8 cellular contexts compared by ENCODE assay signal in the genomic region with DNA sequence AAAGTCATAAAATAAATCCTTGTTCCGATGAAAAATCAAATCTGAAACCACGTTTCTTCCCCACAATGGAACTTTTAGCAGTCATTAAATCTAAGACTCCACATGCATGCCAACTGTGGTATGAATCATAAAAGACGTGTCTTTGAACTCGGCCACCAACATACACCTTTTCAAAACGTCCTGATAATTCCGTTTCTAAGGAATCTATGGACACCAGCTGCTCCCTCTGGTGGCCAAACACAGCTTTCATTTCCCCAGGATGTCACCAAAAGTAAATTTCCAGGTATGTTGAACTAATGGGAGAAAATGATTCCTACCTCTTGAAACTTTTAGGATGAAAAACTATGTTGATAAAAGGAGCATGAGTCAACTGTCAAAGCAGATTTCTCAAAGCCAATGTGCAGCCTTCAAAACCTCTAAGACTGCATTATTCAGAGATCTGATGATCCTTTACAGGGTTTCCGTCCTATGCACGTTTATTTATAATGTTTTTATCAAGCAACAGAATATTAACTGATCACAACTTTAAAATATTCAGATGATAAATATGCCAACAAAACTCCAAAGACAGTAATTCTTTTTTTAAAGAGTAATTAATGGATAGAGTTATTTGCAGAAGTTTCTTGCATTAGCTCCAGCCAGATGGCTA.
DNase-seq lines count a peak whose midpoint lies in the region; ATAC-seq and TF ChIP-seq lines count a peak whose summit lies in the region.

No MANE protein-coding gene starts in this region.

- WGBS in gastroesophageal sphincter (ENCODE audit: low coverage in 1 of 2), 2 donors = 23 to 35% methylated on average over 8 of the region's 8 CpGs
- 32 to 46% methylated on average over 8 of the region's 8 CpGs for WGBS in sigmoid colon, 2 donors

- no peaks in the 10 kb centered on the region for H3K9me2 ChIP-seq in GM23338 (ENCODE audit: insufficient read depth)

- H3K4me3 ChIP-seq in GM23338 (no peak overlapping the region), gastroesophageal sphincter (no peak overlapping the region), sigmoid colon (no peak overlapping the region)

- H3K36me3 ChIP-seq in GM23338 (ENCODE audit: insufficient read depth) = peaks cover 10% of the 10 kb centered on the region
- H3K36me3 ChIP-seq in gastroesophageal sphincter = no peaks in the 10 kb centered on the region
- H3K36me3 ChIP-seq in sigmoid colon = no peaks in the 10 kb centered on the region

- peak overlapping the region; percentile 67; the same call in 1 of the 2 replicates for H3K27ac Mint-ChIP-seq in GM23338
- no peak overlapping the region for H3K27ac Mint-ChIP-seq in T-helper 2 cell treated with Interferon-gamma antibody and Interleukin-4, amounts not matched to agents 5 μg/mL and 100 μg/mL, for 36 hours

- no peaks in the 10 kb centered on the region for H3K4me1 ChIP-seq in GM23338 (ENCODE audit: insufficient read depth)
- H3K4me1 ChIP-seq in gastroesophageal sphincter = peaks cover 0 to 11% (median 0%) of the 10 kb centered on the region in 3 donors
- H3K4me1 ChIP-seq in sigmoid colon = no peaks in the 10 kb centered on the region

- H3K4me3 Mint-ChIP-seq in GM23338 = no peak overlapping the region
- no peak overlapping the region for H3K4me3 Mint-ChIP-seq in T-helper 2 cell treated with Interferon-gamma antibody and Interleukin-4, amounts not matched to agents 5 μg/mL and 100 μg/mL, for 36 hours

- TF ChIP-seq EP300 in gastroesophageal sphincter (IDR thresholded peaks at IDR 0.05) (no peak), sigmoid colon (IDR thresholded peaks at IDR 0.05) (no peak)

- DNase-seq in AG20443 (ENCODE audit: low spot score) (peak; percentile 59), GM23338 (ENCODE audit: low spot score) (peak; percentile 73), RWPE1 (ENCODE audit: low spot score) (peak; percentile 60), sigmoid colon (no peak)
- no peak for DNase-seq in stimulated activated naive CD4-positive, alpha-beta T cell treated with Interleukin-2 at 50 U/mL for 16 hours (lab: John Stamatoyannopoulos, UW)
- DNase-seq in T-helper 2 cell treated with Interferon-gamma antibody and Interleukin-4, amounts not matched to agents 5 μg/mL and 100 μg/mL, for 36 hours (ENCODE audit: low spot score) = no peak

- no peaks in the 10 kb centered on the region for H4K20me1 ChIP-seq in GM23338 (replicated peaks; ENCODE audit: insufficient read depth)

- H3K4me2 ChIP-seq in GM23338 = no peak overlapping the region

- peaks cover 1% of the 10 kb centered on the region for H3K27me3 Mint-ChIP-seq in GM23338 (ENCODE audit: insufficient read depth, low read depth, poor library complexity)
- H3K27me3 Mint-ChIP-seq in T-helper 2 cell treated with Interferon-gamma antibody and Interleukin-4, amounts not matched to agents 5 μg/mL and 100 μg/mL, for 36 hours (ENCODE audit: low read depth) = no peaks in the 10 kb centered on the region

- peaks cover 7% of the 10 kb centered on the region; the same call in 2 of the 3 replicates for H3K4me1 Mint-ChIP-seq in GM23338
- H3K4me1 Mint-ChIP-seq in T-helper 2 cell treated with Interferon-gamma antibody and Interleukin-4, amounts not matched to agents 5 μg/mL and 100 μg/mL, for 36 hours (ENCODE audit: low read depth) = peaks cover 11% of the 10 kb centered on the region

- intact Hi-C loops in sigmoid colon (cut with DNase I) = no loop called here

- H3K27ac ChIP-seq in GM23338 (ENCODE audit: low read depth) (no peak overlapping the region), RWPE1 (no peak overlapping the region), gastroesophageal sphincter (no peak overlapping the region), sigmoid colon (no peak overlapping the region)

- no peak for TF ChIP-seq POLR2A in gastroesophageal sphincter (IDR thresholded peaks at IDR 0.05)
- no peak for TF ChIP-seq POLR2A in sigmoid colon (IDR thresholded peaks at IDR 0.05)

- peaks cover 53% of the 10 kb centered on the region for H3K36me3 Mint-ChIP-seq in GM23338 (ENCODE audit: low read depth)
- peaks cover 50% of the 10 kb centered on the region for H3K36me3 Mint-ChIP-seq in T-helper 2 cell treated with Interferon-gamma antibody and Interleukin-4, amounts not matched to agents 5 μg/mL and 100 μg/mL, for 36 hours (ENCODE audit: low read depth)

- ATAC-seq in GM23338 (peak; percentile 50), gastroesophageal sphincter (no peak), GM19467 (IDR thresholded peaks at IDR 0.05; ENCODE audit: unreplicated experiment) (no peak)

- H3K9me3 Mint-ChIP-seq in GM23338 = peaks cover 2% of the 10 kb centered on the region; the same call in 1 of the 3 replicates
- no peaks in the 10 kb centered on the region for H3K9me3 Mint-ChIP-seq in T-helper 2 cell treated with Interferon-gamma antibody and Interleukin-4, amounts not matched to agents 5 μg/mL and 100 μg/mL, for 36 hours

- H2AFZ ChIP-seq in GM23338 = no peak overlapping the region

- H3K27me3 ChIP-seq in GM23338 (ENCODE audit: insufficient read depth) = no peaks in the 10 kb centered on the region
- no peaks in the 10 kb centered on the region for H3K27me3 ChIP-seq in gastroesophageal sphincter
- no peaks in the 10 kb centered on the region for H3K27me3 ChIP-seq in sigmoid colon

- POLR2A ChIA-PET in RWPE1 (lab: Yijun Ruan, JAX; ENCODE audit: low non-redundant PET) = interaction anchor here (0.6 kb wide), 1 partner anchor 82 kb away, joined by 3 read pairs; no protein-coding TSS in a partner anchor

- peak; percentile 75 to 98 for TF ChIP-seq CTCF in GM23338 (conservative IDR thresholded peaks at IDR 0.05; ENCODE audit: low read depth in 2 of 2)
- peak; percentile 84 for TF ChIP-seq CTCF in RWPE1 (conservative IDR thresholded peaks at IDR 0.05; ENCODE audit: low read depth)
- peak; percentile 55 to 76 (median 66) for TF ChIP-seq CTCF in gastroesophageal sphincter (IDR thresholded peaks at IDR 0.05)
- TF ChIP-seq CTCF in sigmoid colon (IDR thresholded peaks at IDR 0.05) = peak; percentile 15 to 65 (median 59)

- H3K79me2 ChIP-seq in GM23338 (replicated peaks; ENCODE audit: insufficient read depth) = no peaks in the 10 kb centered on the region

- CTCF ChIA-PET in RWPE1 (lab: Yijun Ruan, JAX) = interaction anchor here (0.6 to 1.4 kb wide), 9 partner anchors 10 to 1248 kb away, joined by 3 to 4 read pairs (median 3); no protein-coding TSS in a partner anchor

- H3K9me3 ChIP-seq in gastroesophageal sphincter (no peaks in the 10 kb centered on the region), sigmoid colon (peaks cover 0 to 3% (median 0%) of the 10 kb centered on the region in 4 donors)

- H3F3A ChIP-seq in GM23338 (replicated peaks; ENCODE audit: low read depth) = no peaks in the 10 kb centered on the region

TF ChIP-seq in GM23338, 12 proteins besides CTCF, POLR2A, EP300 and RAD21:
- no peak for TF ChIP-seq EZH2phosphoT487 (IDR thresholded peaks at IDR 0.05; ENCODE audit: unreplicated experiment)
- TF ChIP-seq EZH2 (IDR thresholded peaks at IDR 0.05; ENCODE audit: low read depth, unreplicated experiment) = no peak

Comparison
In these comparisons a context has a peak if more than half of its experiments do, and no peak if none do; other contexts are left out.
1. DNase-seq: peak in AG20443 (single experiment), GM23338 (single experiment) and RWPE1 (single experiment); none in sigmoid colon (single experiment), stimulated activated naive CD4-positive, alpha-beta T cell treated with Interleukin-2 at 50 U/mL for 16 hours (single experiment) and T-helper 2 cell treated with Interferon-gamma antibody and Interleukin-4, amounts not matched to agents 5 μg/mL and 100 μg/mL, for 36 hours (single experiment).
2. Peak in every context shown above with its lines, with median percentiles within 50 percentile points of each other: CTCF ChIP-seq.